11 cellular contexts compared by ENCODE assay signal in genomic region chr4:25029479-25030282, GRCh38. TPM values are rescaled to one million over a fixed set of nuclear protein-coding genes. Genes with fewer than 3 reads are reported as not detected.
DNase-seq lines count a peak whose midpoint lies in the region; ATAC-seq and TF ChIP-seq lines count a peak whose summit lies in the region.
"Had no signal": no experiment of that assay in that cellular context is flagged by ENCODE, and none has a peak within 500 bp of the region (broad histone marks: within the 10 kb centered on the region; RNA-seq: fewer than 3 reads in every experiment).

No MANE protein-coding gene starts in this region.

- DNase-seq in DMS 273 (lab: John Stamatoyannopoulos, UW; ENCODE audit: unreplicated experiment) (peak; percentile 21), DMS 273 treated with DMSO at 0.1 percent for 48 hours (lab: John Stamatoyannopoulos, UW) (no peak), T-cell (no peak), left lung (no peak), NK-92 (lab: John Stamatoyannopoulos, UW; ENCODE audit: unreplicated experiment) (no peak)
- no peak for DNase-seq in stimulated activated naive CD8-positive, alpha-beta T cell treated with anti-CD3 and anti-CD28 coated beads, Interleukin-15, Interleukin-2, amounts not matched to agents 100 U/mL and 50 U/mL, for 24 hours
- no peak for DNase-seq in activated CD8-positive, alpha-beta memory T cell treated with anti-CD3 and anti-CD28 coated beads for 24 hours
- no peak for DNase-seq in activated CD8-positive, alpha-beta memory T cell treated with anti-CD3 and anti-CD28 coated beads, Interleukin-2, amount 50 U/mL, for 4 hours
- DNase-seq: NCI-H2081 treated with DMSO at 0.1 percent for 48 hours had no signal

- peak overlapping the region; percentile 29 to 31 for H3K4me3 ChIP-seq in left lung

- intact Hi-C loops in left lung (cut with DNase I): no loop called here

- peak overlapping the region in 1 of 2 donors; percentile 48 for H3K27ac Mint-ChIP-seq in T-cell

- peaks cover 10 to 83% of the 10 kb centered on the region in 2 donors for H3K27me3 ChIP-seq in left lung

- peaks cover 64 to 74% of the 10 kb centered on the region in 2 donors for H3K27me3 Mint-ChIP-seq in T-cell

- no peak for TF ChIP-seq CTCF in left lung (IDR thresholded peaks at IDR 0.05)

- peaks cover 6 to 9% (median 9%) of the 10 kb centered on the region in 3 donors for H3K9me3 Mint-ChIP-seq in T-cell

- H3K4me1 ChIP-seq in left lung: peaks cover 0 to 9% of the 10 kb centered on the region in 2 donors

- H3K9me3 ChIP-seq in left lung: no peaks in the 10 kb centered on the region

- CTCF ChIA-PET in T-cell (lab: Charles Lee): no interaction called here

- peaks cover 8 to 11% (median 10%) of the 10 kb centered on the region in 3 donors for H3K4me1 Mint-ChIP-seq in T-cell

- no peaks in the 10 kb centered on the region for H3K36me3 Mint-ChIP-seq in T-cell

- H3K36me3 ChIP-seq in left lung: no peaks in the 10 kb centered on the region

- H3K4me3 Mint-ChIP-seq in T-cell: peak overlapping the region in 2 of 3 donors; percentile 34 to 38

- ATAC-seq in T-cell (replicated peaks in 1 of 4): no peak
- ATAC-seq in left lung: peak; percentile 30
- peak; percentile 23 for ATAC-seq in stimulated activated naive CD8-positive, alpha-beta T cell treated with anti-CD3 and anti-CD28 coated beads, Interleukin-15, Interleukin-2, amounts not matched to agents 100 U/mL and 50 U/mL, for 24 hours

- POLR2A ChIA-PET in T-cell (lab: Charles Lee): no interaction called here

- H3K27ac ChIP-seq in left lung: no peak overlapping the region
- H3K27ac ChIP-seq: 22Rv1 had no signal

RNA-seq across cellular contexts. Expression of gene LGI2, which starts 1.1 kb away (rescaled TPM):
- total RNA-seq in T-cell (under 1 TPM in 1 of 5 donors, not detected in 4; 0.03 TPM), left lung (1 to 10 TPM; 4.8 to 7.7 TPM)
- total RNA-seq: myocyte had no signal

Comparison
In these comparisons a context has a peak if more than half of its experiments do, and no peak if none do; other contexts are left out.
1. ATAC-seq: peak in left lung (single experiment) and stimulated activated naive CD8-positive, alpha-beta T cell treated with anti-CD3 and anti-CD28 coated beads, Interleukin-15, Interleukin-2, amounts not matched to agents 100 U/mL and 50 U/mL, for 24 hours (single experiment); none in T-cell (0 of 4).
2. RNA of gene LGI2, which starts 1.1 kb away (total RNA-seq): 4.8 to 7.7 TPM in left lung; 0.03 TPM in T-cell; every median in the first group is over 4 times any median in the second.